Comparison of ENCODE assay signal across 28 cellular contexts in genomic region chr17:65660078-65660477, GRCh38.
"Had no signal": no experiment of that assay in that cellular context is flagged by ENCODE, and none has a peak within 500 bp of the region (broad histone marks: within the 10 kb centered on the region; RNA-seq: fewer than 3 reads in every experiment).

No MANE protein-coding gene starts in this region.

- H3K9me3 ChIP-seq: esophagus squamous epithelium, gastrocnemius medialis, heart right ventricle, left lung, lower lobe of right lung, mucosa of descending colon had no signal

- H3K27ac Mint-ChIP-seq: dendritic cell treated with granulocyte-macrophage colony-stimulating factor and Interleukin-4, amounts not matched to agents 40 ng/mL and 50 ng/mL, for 4 days; endodermal cell; mesothelial cell of epicardium; naive B cell had no signal

- ATAC-seq: effector memory CD8-positive, alpha-beta T cell; esophagus mucosa; gastrocnemius medialis; heart right ventricle; left cardiac atrium; left lung; left ventricle myocardium superior; lower lobe of right lung; mucosa of descending colon had no signal

- DNase-seq: effector CD8-positive, alpha-beta T cell; effector memory CD8-positive, alpha-beta T cell; endodermal cell; erythroblast; esophagus squamous epithelium; foreskin fibroblast; foreskin melanocyte; gastrocnemius medialis; glutamatergic neuron; head of caudate nucleus; heart right ventricle; hippocampal formation; left cardiac atrium; left lung; left ventricle myocardium superior; lower lobe of right lung; mesenchymal stem cell; mucosa of descending colon; naive B cell had no signal

- H3K36me3 Mint-ChIP-seq: mesothelial cell of epicardium, naive B cell had no signal

- H3K4me3 ChIP-seq: coronary artery, esophagus squamous epithelium, gastrocnemius medialis, heart right ventricle, left lung, lower lobe of right lung, mucosa of descending colon had no signal

- H3K4me1 ChIP-seq: esophagus squamous epithelium, gastrocnemius medialis, heart right ventricle, lower lobe of right lung had no signal

- H3K36me3 ChIP-seq: esophagus squamous epithelium, gastrocnemius medialis, heart right ventricle, left lung, lower lobe of right lung had no signal

- H3K27me3 Mint-ChIP-seq: dendritic cell treated with granulocyte-macrophage colony-stimulating factor and Interleukin-4, amounts not matched to agents 40 ng/mL and 50 ng/mL, for 4 days had no signal

- H3K27me3 ChIP-seq: esophagus squamous epithelium, gastrocnemius medialis, heart right ventricle, left lung had no signal

- H3K9me3 Mint-ChIP-seq: effector memory CD8-positive, alpha-beta T cell; endodermal cell had no signal

- H3K4me3 Mint-ChIP-seq: dendritic cell treated with granulocyte-macrophage colony-stimulating factor and Interleukin-4, amounts not matched to agents 40 ng/mL and 50 ng/mL, for 4 days; effector memory CD8-positive, alpha-beta T cell; endodermal cell; mesothelial cell of epicardium; naive B cell had no signal

- FAIRE-seq: colon, endometrium, islet of Langerhans, keratinocyte had no signal

- H3K27ac ChIP-seq: coronary artery, epithelial cell of prostate, esophagus squamous epithelium, gastrocnemius medialis, heart right ventricle, left lung, lower lobe of right lung had no signal
